ENCODE assay signal across 18 cellular contexts in the genomic region with DNA sequence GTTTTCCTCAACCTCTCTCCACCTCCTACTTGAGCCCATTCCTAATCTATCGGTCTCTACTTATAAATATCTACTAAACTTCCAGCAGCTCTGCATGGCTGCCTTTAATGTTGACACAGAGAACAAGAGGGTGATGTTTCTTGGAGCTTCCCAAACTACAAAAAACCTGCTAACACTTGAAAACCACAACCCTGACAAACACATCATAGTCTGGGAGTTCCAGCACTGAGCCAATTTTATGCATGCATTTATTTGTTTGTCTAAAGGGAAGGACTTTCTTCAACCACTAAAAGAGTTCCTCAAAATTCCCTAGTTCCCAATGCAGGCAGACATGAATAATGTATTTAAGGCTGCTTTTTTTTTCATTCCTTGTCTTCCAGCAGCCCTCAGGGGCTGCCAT.
"Had no signal": no experiment of that assay in that cellular context is flagged by ENCODE, and none has a peak within 500 bp of the region (broad histone marks: within the 10 kb centered on the region; RNA-seq: fewer than 3 reads in every experiment).

No MANE protein-coding gene starts in this region.

- H3K4me1 Mint-ChIP-seq: activated naive CD8-positive, alpha-beta T cell treated with anti-CD3 and anti-CD28 coated beads, Interleukin-2, amount 10 ng/mL, durations not matched to agents 7 days and 5 days; central memory CD8-positive, alpha-beta T cell had no signal

- H3K27ac ChIP-seq: prostate gland, right atrium auricular region, suprapubic skin, vagina had no signal

- H3K9me3 ChIP-seq: prostate gland, right atrium auricular region, suprapubic skin, vagina had no signal

- H3K4me3 ChIP-seq: prostate gland, right atrium auricular region, suprapubic skin, vagina had no signal

- H3K36me3 Mint-ChIP-seq: activated naive CD8-positive, alpha-beta T cell treated with anti-CD3 and anti-CD28 coated beads, Interleukin-2, amount 10 ng/mL, durations not matched to agents 7 days and 5 days had no signal

- DNase-seq: activated CD4-positive, alpha-beta T cell treated with anti-CD3 and anti-CD28 coated beads for 48 hours; activated CD4-positive, CD25-positive, alpha-beta regulatory T cell; activated CD8-positive, alpha-beta T cell treated with anti-CD3 and anti-CD28 coated beads, Interleukin-2, amount 10 ng/mL, durations not matched to agents 7 days and 5 days; activated naive CD4-positive, alpha-beta T cell treated with Interleukin-2 at 50 U/mL for 16 hours; activated naive CD8-positive, alpha-beta T cell treated with anti-CD3 and anti-CD28 coated beads, Interleukin-2, amount 10 ng/mL, durations not matched to agents 7 days and 5 days; activated T-cell treated with anti-CD3 and anti-CD28 coated beads, Interleukin-2, amount 50 U/mL, for 24 hours; amygdala; cortex of kidney; erythroblast; left ventricle myocardium superior; stimulated activated naive CD8-positive, alpha-beta T cell treated with anti-CD3 and anti-CD28 coated beads, Interleukin-15, Interleukin-2, amounts not matched to agents 100 U/mL and 50 U/mL, for 24 hours; T1000 had no signal

- H3K36me3 ChIP-seq: prostate gland, right atrium auricular region, suprapubic skin, vagina had no signal

- H3K27ac Mint-ChIP-seq: activated CD8-positive, alpha-beta T cell treated with anti-CD3 and anti-CD28 coated beads, Interleukin-2, amount 10 ng/mL, durations not matched to agents 7 days and 5 days; activated naive CD8-positive, alpha-beta T cell treated with anti-CD3 and anti-CD28 coated beads, Interleukin-2, amount 10 ng/mL, durations not matched to agents 7 days and 5 days; activated T-cell treated with anti-CD3 and anti-CD28 coated beads, Interleukin-2, amount 50 U/mL, for 24 hours; activated T-helper 2 cell treated with anti-CD3 and anti-CD28 coated beads, Interferon-gamma antibody, Interleukin-2, Interleukin-4, amounts not matched to agents 10 μg/mL and 5 μg/mL and 100 μg/mL, durations not matched to agents 14 hours and 24 hours and 36 hours had no signal

- H3K4me1 ChIP-seq: prostate gland, right atrium auricular region, suprapubic skin, vagina had no signal

- H3K27me3 ChIP-seq: right atrium auricular region, vagina had no signal

- H3K4me3 Mint-ChIP-seq: activated CD8-positive, alpha-beta T cell treated with anti-CD3 and anti-CD28 coated beads, Interleukin-2, amount 10 ng/mL, durations not matched to agents 7 days and 5 days; activated naive CD8-positive, alpha-beta T cell treated with anti-CD3 and anti-CD28 coated beads, Interleukin-2, amount 10 ng/mL, durations not matched to agents 7 days and 5 days; activated T-cell treated with anti-CD3 and anti-CD28 coated beads, Interleukin-2, amount 50 U/mL, for 24 hours; central memory CD8-positive, alpha-beta T cell had no signal

- H3K9me3 Mint-ChIP-seq: activated T-cell treated with anti-CD3 and anti-CD28 coated beads, Interleukin-2, amount 50 U/mL, for 24 hours; activated T-helper 2 cell treated with anti-CD3 and anti-CD28 coated beads, Interferon-gamma antibody, Interleukin-2, Interleukin-4, amounts not matched to agents 10 μg/mL and 5 μg/mL and 100 μg/mL, durations not matched to agents 14 hours and 24 hours and 36 hours; central memory CD8-positive, alpha-beta T cell had no signal
